ENCODE assay signal across 8 cellular contexts in genomic region chr1:30908446-30908885, GRCh38. TPM values are rescaled to one million over a fixed set of nuclear protein-coding genes. Genes with fewer than 3 reads are reported as not detected.
DNase-seq lines count a peak whose midpoint lies in the region; TF ChIP-seq lines count a peak whose summit lies in the region.

A gene with protein sequence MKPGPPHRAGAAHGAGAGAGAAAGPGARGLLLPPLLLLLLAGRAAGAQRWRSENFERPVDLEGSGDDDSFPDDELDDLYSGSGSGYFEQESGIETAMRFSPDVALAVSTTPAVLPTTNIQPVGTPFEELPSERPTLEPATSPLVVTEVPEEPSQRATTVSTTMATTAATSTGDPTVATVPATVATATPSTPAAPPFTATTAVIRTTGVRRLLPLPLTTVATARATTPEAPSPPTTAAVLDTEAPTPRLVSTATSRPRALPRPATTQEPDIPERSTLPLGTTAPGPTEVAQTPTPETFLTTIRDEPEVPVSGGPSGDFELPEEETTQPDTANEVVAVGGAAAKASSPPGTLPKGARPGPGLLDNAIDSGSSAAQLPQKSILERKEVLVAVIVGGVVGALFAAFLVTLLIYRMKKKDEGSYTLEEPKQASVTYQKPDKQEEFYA (minus strand): TSS chr1:30908758. CDS start chr1:30908586, 172 bp downstream.

- H3K27me3 ChIP-seq in muscle layer of duodenum (ENCODE audit: low read depth, low read length), result peaks cover 6% of the 10 kb centered on the region

- H3K4me3 ChIP-seq in epithelial cell of esophagus (ENCODE audit: low read length) (peak within 1 kb of the TSS; percentile 32), muscle layer of duodenum (ENCODE audit: low read depth in 1 of 2, low read length in 2 of 2) (peak within 1 kb of the TSS; percentile 59 to 78)

- TF ChIP-seq CTCF in epithelial cell of esophagus (IDR thresholded peaks at IDR 0.05; ENCODE audit: insufficient read depth, low read depth, low read length, missing control alignments), result no peak

- no peaks in the 10 kb centered on the region for H3K9me3 ChIP-seq in muscle layer of duodenum (ENCODE audit: control insufficient read depth in 1 of 2, low read length in 2 of 2)

- H3K4me1 ChIP-seq in muscle layer of duodenum (ENCODE audit: control insufficient read depth in 1 of 2, insufficient read depth in 2 of 2, low read length in 2 of 2), result peaks cover 6 to 49% of the 10 kb centered on the region in 2 donors

- DNase-seq in NCI-H1417 (lab: John Stamatoyannopoulos, UW) (peak; percentile 15 to 55 (median 46)), NCI-H1417 treated with DMSO at 0.1 percent for 48 hours (lab: John Stamatoyannopoulos, UW) (no peak), SK-MEL-5 (ENCODE audit: low read depth, low spot score) (no peak), epithelial cell of esophagus (ENCODE audit: low read depth) (peak; percentile 60), NCI-H2171 (lab: John Stamatoyannopoulos, UW) (no peak), retina (no peak)
- no peak for DNase-seq in activated effector memory CD4-positive, alpha-beta T cell treated with anti-CD3 and anti-CD28 coated beads, Interleukin-2, amount 50 U/mL, for 16 hours

- in situ Hi-C loops in SK-MEL-5 (cut with HindIII; ENCODE audit: low pct_unique_long_range_greater_than_20kb, low sequenced_read_pairs), result loop anchor here (25.0 kb wide), 1 partner anchor 96 kb away; no protein-coding TSS in a partner anchor

- H3K27ac ChIP-seq in muscle layer of duodenum (ENCODE audit: low read length), result no peak within 1 kb of the TSS

- no peaks in the 10 kb centered on the region for H3K36me3 ChIP-seq in muscle layer of duodenum (ENCODE audit: control insufficient read depth in 1 of 2, insufficient read depth in 2 of 2, low read length in 2 of 2)

RNA-seq across cellular contexts. Expression of the gene that starts here (rescaled TPM):
- 73.0 and 75.0 TPM in 2 replicates for total RNA-seq in SK-MEL-5 (2014; rRNA removed; shearing (Covaris generic))
- polyA plus RNA-seq in SK-MEL-5 (2015; cell fraction: cytosol; rRNA removed), result 283 and 346 TPM in 2 replicates
- 109 and 114 TPM in 2 replicates for polyA plus RNA-seq in SK-MEL-5 (2015; cell fraction: nucleus; rRNA removed)

Comparison
In these comparisons a context has a peak if more than half of its experiments do, and no peak if none do; other contexts are left out.
1. DNase-seq: peak in NCI-H1417 (3 of 3) and epithelial cell of esophagus (single experiment); none in NCI-H1417 treated with DMSO at 0.1 percent for 48 hours (single experiment), SK-MEL-5 (single experiment), activated effector memory CD4-positive, alpha-beta T cell treated with anti-CD3 and anti-CD28 coated beads, Interleukin-2, amount 50 U/mL, for 16 hours (single experiment), NCI-H2171 (single experiment) and retina (single experiment).